Comparison of ENCODE assay signal across 9 cellular contexts in genomic region chr16:3058173-3059030, GRCh38. TPM values are rescaled to one million over a fixed set of nuclear protein-coding genes. Genes with fewer than 3 reads are reported as not detected.
DNase-seq lines count a peak whose midpoint lies in the region; ATAC-seq, FAIRE-seq and TF ChIP-seq lines count a peak whose summit lies in the region.
"Had no signal": no experiment of that assay in that cellular context is flagged by ENCODE, and none has a peak within 500 bp of the region (broad histone marks: within the 10 kb centered on the region; RNA-seq: fewer than 3 reads in every experiment).

No MANE protein-coding gene starts in this region.

- POLR2A ChIA-PET in A549 (lab: Yijun Ruan, JAX): interaction anchor here (0.6 to 2.3 kb wide), 8 partner anchors 8 to 76 kb away, joined by 3 to 15 read pairs (median 4); partner anchors contain the start of genes TNFRSF12A and ZNF213
- POLR2A ChIA-PET in activated CD4-positive, alpha-beta memory T cell treated with anti-CD3 and anti-CD28 coated beads, Interleukin-2, amount 10 ng/mL, durations not matched to agents 7 days and 5 days (lab: Charles Lee): interaction anchor here (0.6 to 6.1 kb wide), 25 partner anchors 8 to 100 kb away, joined by 3 to 96 read pairs (median 6); partner anchors contain the start of genes MMP25, TNFRSF12A, ZNF213 and ZSCAN10

- peak overlapping the region; percentile 74; the same call in 1 of the 2 replicates for H3K9ac ChIP-seq in HUES64 (ENCODE audit: low read depth, low read length)

- peak; percentile 62 to 67 for ATAC-seq in A549
- ATAC-seq in GM18498 (IDR thresholded peaks at IDR 0.05; ENCODE audit: unreplicated experiment): peak; percentile 21
- ATAC-seq in naive B cell (ENCODE audit: low read depth in 2 of 2): peak; percentile 50 to 52
- ATAC-seq in upper lobe of right lung: peak; percentile 38

- H3K36me3 Mint-ChIP-seq in activated CD4-positive, alpha-beta memory T cell treated with anti-CD3 and anti-CD28 coated beads, Interleukin-2, amount 10 ng/mL, durations not matched to agents 7 days and 5 days (ENCODE audit: low read depth): peaks cover 66% of the 10 kb centered on the region
- no peaks in the 10 kb centered on the region for H3K36me3 Mint-ChIP-seq in naive B cell

- DNase-seq in A549 (ENCODE audit: low read depth in 1 of 2, low spot score in 1 of 2): peak in 1 of 2 experiments; percentile 64
- peak; percentile 68 for DNase-seq in activated CD4-positive, alpha-beta memory T cell treated with anti-CD3 and anti-CD28 coated beads, Interleukin-2, amount 10 ng/mL, durations not matched to agents 7 days and 5 days
- DNase-seq in esophagus squamous epithelium (lab: John Stamatoyannopoulos, UW): no peak
- DNase-seq in naive B cell: peak; percentile 29
- peak; percentile 81 for DNase-seq in upper lobe of right lung
- DNase-seq in HPDE6-E6E7 (ENCODE audit: extremely low spot score): no peak

- no peaks in the 10 kb centered on the region for H3K9me3 Mint-ChIP-seq in activated CD4-positive, alpha-beta memory T cell treated with anti-CD3 and anti-CD28 coated beads, Interleukin-2, amount 10 ng/mL, durations not matched to agents 7 days and 5 days
- no peaks in the 10 kb centered on the region for H3K9me3 Mint-ChIP-seq in naive B cell

- no peaks in the 10 kb centered on the region for H3K27me3 Mint-ChIP-seq in activated CD4-positive, alpha-beta memory T cell treated with anti-CD3 and anti-CD28 coated beads, Interleukin-2, amount 10 ng/mL, durations not matched to agents 7 days and 5 days
- H3K27me3 Mint-ChIP-seq in naive B cell: peaks cover 0 to 7% (median 0%) of the 10 kb centered on the region in 3 donors

- peak overlapping the region; percentile 92 for H3K4me2 ChIP-seq in A549

- H3K9me3 ChIP-seq in A549: no peaks in the 10 kb centered on the region
- no peaks in the 10 kb centered on the region for H3K9me3 ChIP-seq in HUES64 (ENCODE audit: insufficient read depth, low read depth, low read length)
- H3K9me3 ChIP-seq in esophagus squamous epithelium: no peaks in the 10 kb centered on the region
- H3K9me3 ChIP-seq in upper lobe of right lung: no peaks in the 10 kb centered on the region

- FAIRE-seq in A549 (lab: Jason Lieb, UNC): no peak

- peak overlapping the region; percentile 96 for H3K27ac Mint-ChIP-seq in activated CD4-positive, alpha-beta memory T cell treated with anti-CD3 and anti-CD28 coated beads, Interleukin-2, amount 10 ng/mL, durations not matched to agents 7 days and 5 days
- H3K27ac Mint-ChIP-seq in naive B cell: peak overlapping the region in 1 of 6 donors; percentile 30

- H3K4me3 Mint-ChIP-seq in activated CD4-positive, alpha-beta memory T cell treated with anti-CD3 and anti-CD28 coated beads, Interleukin-2, amount 10 ng/mL, durations not matched to agents 7 days and 5 days: peak overlapping the region; percentile 79
- H3K4me3 Mint-ChIP-seq in naive B cell: peak overlapping the region; percentile 73 to 90 (median 86)

- H3K27me3 ChIP-seq in HUES64 (ENCODE audit: insufficient read depth, low read length) (peaks cover 12% of the 10 kb centered on the region), esophagus squamous epithelium (peaks cover 0 to 9% (median 0%) of the 10 kb centered on the region in 4 donors), upper lobe of right lung (no peaks in the 10 kb centered on the region)

- TF ChIP-seq EP300 in A549 (IDR thresholded peaks at IDR 0.05): no peak

- H3K4me1 Mint-ChIP-seq in activated CD4-positive, alpha-beta memory T cell treated with anti-CD3 and anti-CD28 coated beads, Interleukin-2, amount 10 ng/mL, durations not matched to agents 7 days and 5 days: peaks cover 75% of the 10 kb centered on the region
- peaks cover 25 to 31% (median 30%) of the 10 kb centered on the region in 3 donors for H3K4me1 Mint-ChIP-seq in naive B cell

- H3K4me1 ChIP-seq in A549 (peaks cover 10% of the 10 kb centered on the region), HUES64 (ENCODE audit: insufficient read depth, low read length) (0 out of 2 replicates have a peak, but pooled peaks cover 4% of the 10 kb centered on the region), esophagus squamous epithelium (peaks cover 16 to 28% (median 16%) of the 10 kb centered on the region in 3 donors), upper lobe of right lung (peaks cover 20% of the 10 kb centered on the region)

- no peak for TF ChIP-seq CTCF in A549 (IDR thresholded peaks at IDR 0.05)
- TF ChIP-seq CTCF in esophagus squamous epithelium (IDR thresholded peaks at IDR 0.05): peak in 2 of 6 experiments; percentile 8 to 11
- no peak for TF ChIP-seq CTCF in upper lobe of right lung (IDR thresholded peaks at IDR 0.05)

- no peak for TF ChIP-seq RAD21 in A549 (conservative IDR thresholded peaks at IDR 0.05 in 1 of 2, IDR thresholded peaks at IDR 0.05 in 1 of 2)

- WGBS in A549 (ENCODE audit: missing lambda C conversion rate): 61% methylated on average over 15 of the region's 76 CpGs
- 8% methylated on average over 76 of the region's 76 CpGs for WGBS in HUES64
- WGBS in esophagus squamous epithelium, 2 donors: 3 to 20% methylated on average over 2 to 12 of the region's 76 CpGs

- H3K36me3 ChIP-seq in HUES64 (ENCODE audit: insufficient read depth, low read length) (no peaks in the 10 kb centered on the region; the same call in 1 of the 2 replicates), esophagus squamous epithelium (no peaks in the 10 kb centered on the region), upper lobe of right lung (no peaks in the 10 kb centered on the region)

- H3K27ac ChIP-seq in A549 (peak overlapping the region; percentile 94 to 99), HUES64 (ENCODE audit: low read depth, low read length) (peak overlapping the region; percentile 59; the same call in 1 of the 2 replicates), esophagus squamous epithelium (peak overlapping the region; percentile 78 to 84 (median 82)), upper lobe of right lung (peak overlapping the region; percentile 82)

- intact Hi-C loops in esophagus squamous epithelium (cut with DNase I): loop anchor here (5.0 kb wide), 1 partner anchor 69 kb away; no protein-coding TSS in a partner anchor
- intact Hi-C loops in upper lobe of right lung (cut with DNase I): no loop called here

- H3K4me3 ChIP-seq in A549: peak overlapping the region; percentile 76
- peak overlapping the region; percentile 80 for H3K4me3 ChIP-seq in HUES64 (ENCODE audit: low read length)
- peak overlapping the region; percentile 58 to 90 (median 82) for H3K4me3 ChIP-seq in esophagus squamous epithelium
- peak overlapping the region; percentile 86 for H3K4me3 ChIP-seq in upper lobe of right lung

- TF ChIP-seq POLR2A in A549 (IDR thresholded peaks at IDR 0.05; ENCODE audit: low read length) (no peak), esophagus squamous epithelium (IDR thresholded peaks at IDR 0.05) (no peak)

- CTCF ChIA-PET in A549 (lab: Yijun Ruan, JAX): interaction anchor here (0.6 to 12.4 kb wide), 31 partner anchors 9 to 763 kb away, joined by 3 to 186 read pairs (median 6); partner anchors contain the start of genes MMP25, ZNF205, ZNF213 and ZSCAN10
- CTCF ChIA-PET in activated CD4-positive, alpha-beta memory T cell treated with anti-CD3 and anti-CD28 coated beads, Interleukin-2, amount 10 ng/mL, durations not matched to agents 7 days and 5 days (lab: Charles Lee): interaction anchor here (0.6 to 6.3 kb wide), 34 partner anchors 9 to 172 kb away, joined by 3 to 177 read pairs (median 5); partner anchors contain the start of genes HCFC1R1, MMP25, THOC6 and ZNF213

RNA-seq across cellular contexts. Expression of gene IL32, which starts 7.0 kb away (rescaled TPM):
- polyA plus RNA-seq in A549 (2011; rRNA removed) (8.9 and 12.4 TPM in 2 replicates), A549 (2017; fragmentation: RNase III; extraction: RNeasy Plus Mini Kit Qiagen cat#74134 plus additional on column Dnase treatment) (18.8 to 32.0 TPM (median 20.2 TPM) in 3 replicates), naive B cell (ENCODE audit: low read depth in 6 of 6) (10 to 100 TPM in 2 of 6 donors, 1 to 10 TPM in 4; 3.0 to 15.0 (median 6.2) TPM)
- polyA plus RNA-seq in A549 (2012; cell fraction: cytosol; rRNA removed): 12.0 and 13.2 TPM in 2 replicates
- polyA plus RNA-seq in A549 (2012; cell fraction: nucleus; rRNA removed): 12.0 and 15.8 TPM in 2 replicates
- polyA minus RNA-seq in A549 (2011; rRNA and poly(A)+ RNA removed): 4.7 and 8.6 TPM in 2 replicates
- 2.1 TPM for polyA plus RNA-seq in HUES64 (2013, experiment 1 of 2)
- 1.3 TPM for polyA plus RNA-seq in HUES64 (2013, experiment 2 of 2)
- total RNA-seq in activated CD4-positive, alpha-beta memory T cell treated with anti-CD3 and anti-CD28 coated beads, Interleukin-2, amount 10 ng/mL, durations not matched to agents 7 days and 5 days: 1,000 to 10,000 TPM; 4,131 to 4,213 TPM
- total RNA-seq in esophagus squamous epithelium (10 to 100 TPM in 3 of 4 donors, 1 to 10 TPM in 1; 4.6 to 31.7 (median 17.3) TPM), upper lobe of right lung (91.5 TPM)

RNA-seq across cellular contexts. Expression of gene MMP25, which starts 12.0 kb away (rescaled TPM):
- polyA plus RNA-seq in A549 (2011; rRNA removed) (0.03 and 0.04 TPM in 2 replicates), A549 (2017; fragmentation: RNase III; extraction: RNeasy Plus Mini Kit Qiagen cat#74134 plus additional on column Dnase treatment) (0.25 to 0.31 TPM (median 0.25 TPM) in 3 replicates), naive B cell (ENCODE audit: low read depth in 6 of 6) (under 1 TPM in 2 of 6 donors, not detected in 4; 0.29 to 0.55 TPM)
- polyA plus RNA-seq in A549 (2012; cell fraction: cytosol; rRNA removed): 0.24 and 0.31 TPM in 2 replicates
- 0.71 and 1.0 TPM in 2 replicates for polyA plus RNA-seq in A549 (2012; cell fraction: nucleus; rRNA removed)
- 0.05 and 0.17 TPM in 2 replicates for polyA minus RNA-seq in A549 (2011; rRNA and poly(A)+ RNA removed)
- 8.3 TPM for polyA plus RNA-seq in HUES64 (2013, experiment 1 of 2)
- 8.9 TPM for polyA plus RNA-seq in HUES64 (2013, experiment 2 of 2)
- 100 to 1,000 TPM; 112 to 117 TPM for total RNA-seq in activated CD4-positive, alpha-beta memory T cell treated with anti-CD3 and anti-CD28 coated beads, Interleukin-2, amount 10 ng/mL, durations not matched to agents 7 days and 5 days
- total RNA-seq in esophagus squamous epithelium (1 to 10 TPM in 1 of 4 donors, under 1 TPM in 3; 0.19 to 1.4 (median 0.61) TPM), upper lobe of right lung (12.8 TPM)

RNA-seq across cellular contexts. Expression of gene BICDL2, which starts 21.7 kb away (rescaled TPM):
- polyA plus RNA-seq in A549 (2011; rRNA removed): not detected in 2 replicates
- polyA plus RNA-seq in A549 (2012; cell fraction: cytosol; rRNA removed): 0.03 TPM in 1 of 2 replicates, not detected in the other
- 0.04 and 0.06 TPM in 2 replicates for polyA plus RNA-seq in A549 (2012; cell fraction: nucleus; rRNA removed)
- polyA plus RNA-seq in A549 (2017; fragmentation: RNase III; extraction: RNeasy Plus Mini Kit Qiagen cat#74134 plus additional on column Dnase treatment): not detected in 3 replicates
- not detected in 2 replicates for polyA minus RNA-seq in A549 (2011; rRNA and poly(A)+ RNA removed)
- polyA plus RNA-seq in HUES64 (2013, experiment 1 of 2): 1.7 TPM
- 2.1 TPM for polyA plus RNA-seq in HUES64 (2013, experiment 2 of 2)
- total RNA-seq in activated CD4-positive, alpha-beta memory T cell treated with anti-CD3 and anti-CD28 coated beads, Interleukin-2, amount 10 ng/mL, durations not matched to agents 7 days and 5 days: 1 to 10 TPM; 1.4 to 1.9 TPM
- total RNA-seq in esophagus squamous epithelium: 100 to 1,000 TPM in 2 of 4 donors, 10 to 100 TPM in 2; 54.9 to 204 (median 96.4) TPM
- not detected for polyA plus RNA-seq in naive B cell (ENCODE audit: low read depth in 6 of 6)
- total RNA-seq in upper lobe of right lung: 16.3 TPM
- total RNA-seq: lung microvascular endothelial cell had no signal

RNA-seq across cellular contexts. Expression of gene THOC6, which starts 34.6 kb away (rescaled TPM):
- 31.8 and 32.5 TPM in 2 replicates for polyA plus RNA-seq in A549 (2011; rRNA removed)
- polyA plus RNA-seq in A549 (2012; cell fraction: cytosol; rRNA removed): 72.2 and 84.2 TPM in 2 replicates
- 171 and 186 TPM in 2 replicates for polyA plus RNA-seq in A549 (2012; cell fraction: nucleus; rRNA removed)
- polyA plus RNA-seq in A549 (2017; fragmentation: RNase III; extraction: RNeasy Plus Mini Kit Qiagen cat#74134 plus additional on column Dnase treatment): 48.7 to 56.5 TPM (median 53.2 TPM) in 3 replicates
- 41.4 and 51.4 TPM in 2 replicates for polyA minus RNA-seq in A549 (2011; rRNA and poly(A)+ RNA removed)
- polyA plus RNA-seq in HUES64 (2013, experiment 1 of 2): 53.2 TPM
- polyA plus RNA-seq in HUES64 (2013, experiment 2 of 2): 46.4 TPM
- total RNA-seq in activated CD4-positive, alpha-beta memory T cell treated with anti-CD3 and anti-CD28 coated beads, Interleukin-2, amount 10 ng/mL, durations not matched to agents 7 days and 5 days: 10 to 100 TPM; 42.4 TPM
- 10 to 100 TPM; 17.4 to 27.9 (median 25.8) TPM for total RNA-seq in esophagus squamous epithelium
- 10 to 100 TPM; 35.7 to 75.7 (median 48.3) TPM for polyA plus RNA-seq in naive B cell (ENCODE audit: low read depth in 6 of 6)
- total RNA-seq in upper lobe of right lung: 31.4 TPM

RNA-seq across cellular contexts. Expression of gene HCFC1R1, which starts 34.7 kb away (rescaled TPM):
- polyA plus RNA-seq in A549 (2011; rRNA removed): 46.4 and 60.3 TPM in 2 replicates
- 128 and 183 TPM in 2 replicates for polyA plus RNA-seq in A549 (2012; cell fraction: cytosol; rRNA removed)
- polyA plus RNA-seq in A549 (2012; cell fraction: nucleus; rRNA removed): 74.6 and 88.1 TPM in 2 replicates
- 131 to 199 TPM (median 179 TPM) in 3 replicates for polyA plus RNA-seq in A549 (2017; fragmentation: RNase III; extraction: RNeasy Plus Mini Kit Qiagen cat#74134 plus additional on column Dnase treatment)
- 39.3 and 47.7 TPM in 2 replicates for polyA minus RNA-seq in A549 (2011; rRNA and poly(A)+ RNA removed)
- polyA plus RNA-seq in HUES64 (2013, experiment 1 of 2): 64.6 TPM
- polyA plus RNA-seq in HUES64 (2013, experiment 2 of 2): 74.2 TPM
- 10 to 100 TPM; 37.0 to 43.3 TPM for total RNA-seq in activated CD4-positive, alpha-beta memory T cell treated with anti-CD3 and anti-CD28 coated beads, Interleukin-2, amount 10 ng/mL, durations not matched to agents 7 days and 5 days
- 10 to 100 TPM; 17.9 to 32.4 (median 18.4) TPM for total RNA-seq in esophagus squamous epithelium
- polyA plus RNA-seq in naive B cell (ENCODE audit: low read depth in 6 of 6): 10 to 100 TPM in 5 of 6 donors, 1 to 10 TPM in 1; 7.6 to 21.4 (median 15.4) TPM
- total RNA-seq in upper lobe of right lung: 55.7 TPM

Comparison
In these comparisons a context has a peak if more than half of its experiments do, and no peak if none do; other contexts are left out.
1. DNase-seq: peak in activated CD4-positive, alpha-beta memory T cell treated with anti-CD3 and anti-CD28 coated beads, Interleukin-2, amount 10 ng/mL, durations not matched to agents 7 days and 5 days (single experiment), naive B cell (single experiment) and upper lobe of right lung (single experiment); none in esophagus squamous epithelium (single experiment) and HPDE6-E6E7 (single experiment).
2. RNA of gene IL32, which starts 7.0 kb away (total RNA-seq): 4,131 to 4,213 TPM in activated CD4-positive, alpha-beta memory T cell treated with anti-CD3 and anti-CD28 coated beads, Interleukin-2, amount 10 ng/mL, durations not matched to agents 7 days and 5 days; 91.5 TPM in upper lobe of right lung (single experiment) and 4.6 to 31.7 TPM in esophagus squamous epithelium; every median in the first group is over 10 times any median in the second.
3. Peak in every context shown above with its lines, with median percentiles within 50 percentile points of each other: ATAC-seq, H3K27ac ChIP-seq and H3K4me3 ChIP-seq.